16 cellular contexts compared by ENCODE assay signal in genomic region chr14:66422019-66422946, GRCh38.
DNase-seq lines count a peak whose midpoint lies in the region; ATAC-seq, FAIRE-seq and TF ChIP-seq lines count a peak whose summit lies in the region.
"Had no signal": no experiment of that assay in that cellular context is flagged by ENCODE, and none has a peak within 500 bp of the region (broad histone marks: within the 10 kb centered on the region; RNA-seq: fewer than 3 reads in every experiment).

No MANE protein-coding gene starts in this region.

- no peak overlapping the region for H2BK5ac ChIP-seq in mesendoderm (ENCODE audit: low read length)

- H3K4me3 Mint-ChIP-seq in progenitor cell of endocrine pancreas (ENCODE audit: low read depth) = no peak overlapping the region
- H3K4me3 Mint-ChIP-seq in activated T-cell treated with anti-CD3 and anti-CD28 coated beads, Interleukin-2, amount 50 U/mL, for 4 hours = no peak overlapping the region
- H3K4me3 Mint-ChIP-seq: CD14-positive monocyte; CD4-positive, alpha-beta memory T cell had no signal

- H3K9me3 ChIP-seq in body of pancreas (no peaks in the 10 kb centered on the region), small intestine (ENCODE audit: control insufficient read depth, low read depth) (no peaks in the 10 kb centered on the region)
- H3K9me3 ChIP-seq: BLaER1, HAP-1 had no signal

- DNase-seq in body of pancreas = no peak
- no peak for DNase-seq in left lobe of liver (ENCODE audit: low spot score)
- DNase-seq in mesendoderm = peak; percentile 6
- DNase-seq in small intestine = peak; percentile 12
- no peak for DNase-seq in NK-92 (lab: John Stamatoyannopoulos, UW; ENCODE audit: unreplicated experiment)
- no peak for DNase-seq in progenitor cell of endocrine pancreas (ENCODE audit: low spot score, unreplicated experiment)
- no peak for DNase-seq in activated T-cell treated with anti-CD3 and anti-CD28 coated beads, Interleukin-2, amount 50 U/mL, for 4 hours
- DNase-seq: 8988T; Calu3; CD4-positive, alpha-beta memory T cell; DMS79 treated with DMSO at 0.1 percent for 48 hours; GF-D8; IMR-90 had no signal

- TF ChIP-seq CTCF in body of pancreas (IDR thresholded peaks at IDR 0.05) = no peak
- no peak for TF ChIP-seq CTCF in progenitor cell of endocrine pancreas (IDR thresholded peaks at IDR 0.05; ENCODE audit: unreplicated experiment)

- TF ChIP-seq POLR2A in body of pancreas (IDR thresholded peaks at IDR 0.05) = no peak

- H3K4me3 ChIP-seq in body of pancreas (no peak overlapping the region), mesendoderm (ENCODE audit: low read length) (no peak overlapping the region), small intestine (ENCODE audit: low read depth in 1 of 2, low read length in 2 of 2) (no peak overlapping the region)
- H3K4me3 ChIP-seq: BLaER1, HAP-1 had no signal

- H2BK15ac ChIP-seq in mesendoderm (replicated peaks; ENCODE audit: low read depth) = no peak overlapping the region

- H3K27ac ChIP-seq in body of pancreas (peak overlapping the region in 1 of 4 donors; percentile 27), mesendoderm (ENCODE audit: low read depth, low read length) (no peak overlapping the region), small intestine (ENCODE audit: low read depth in 1 of 2, low read length in 1 of 2) (no peak overlapping the region)
- H3K27ac ChIP-seq: BLaER1 had no signal

- no peak overlapping the region for H3K56ac ChIP-seq in mesendoderm (ENCODE audit: low read length)

- H3K23ac ChIP-seq in mesendoderm (ENCODE audit: low read length) = no peak overlapping the region

- no peak overlapping the region for H2AK5ac ChIP-seq in mesendoderm (ENCODE audit: low read length)

- H3K79me1 ChIP-seq in mesendoderm (ENCODE audit: low read length) = no peaks in the 10 kb centered on the region

- H3K9me3 Mint-ChIP-seq in progenitor cell of endocrine pancreas (ENCODE audit: low read depth) = peaks cover under 1% of the 10 kb centered on the region
- H3K9me3 Mint-ChIP-seq in activated T-cell treated with anti-CD3 and anti-CD28 coated beads, Interleukin-2, amount 50 U/mL, for 4 hours = no peaks in the 10 kb centered on the region

- intact Hi-C loops in body of pancreas (cut with DNase I) = no loop called here

- no peak overlapping the region for H2BK120ac ChIP-seq in mesendoderm (ENCODE audit: low read depth, low read length)

- no peaks in the 10 kb centered on the region for H3K4me1 Mint-ChIP-seq in progenitor cell of endocrine pancreas (ENCODE audit: low read depth)
- H3K4me1 Mint-ChIP-seq in activated T-cell treated with anti-CD3 and anti-CD28 coated beads, Interleukin-2, amount 50 U/mL, for 4 hours (ENCODE audit: low read depth) = no peaks in the 10 kb centered on the region
- H3K4me1 Mint-ChIP-seq: CD14-positive monocyte; CD4-positive, alpha-beta memory T cell had no signal

- H3K79me2 ChIP-seq in mesendoderm (ENCODE audit: control insufficient read depth, insufficient read depth, low read length) = no peaks in the 10 kb centered on the region

- H3K18ac ChIP-seq in mesendoderm (ENCODE audit: low read length) = no peak overlapping the region

- H4K8ac ChIP-seq in mesendoderm (ENCODE audit: low read depth, low read length) = no peak overlapping the region

- no peak overlapping the region for H3K27ac Mint-ChIP-seq in progenitor cell of endocrine pancreas
- H3K27ac Mint-ChIP-seq: CD14-positive monocyte; CD4-positive, alpha-beta memory T cell had no signal

- 26 to 41% methylated on average over 6 of the region's 6 CpGs for WGBS in body of pancreas, 2 donors
- no CpG with 5 or more reads among the region's 6 CpGs for WGBS in mesendoderm (ENCODE audit: extremely low coverage, insufficient coverage, low lambda C conversion rate)
- 60 to 74% (median 65%) methylated on average over 6 of the region's 6 CpGs for WGBS in small intestine, 3 donors

- H3K4ac ChIP-seq in mesendoderm (ENCODE audit: low read depth, low read length) = no peak overlapping the region

- H3K36me3 ChIP-seq in body of pancreas (replicated peaks in 1 of 2; ENCODE audit: insufficient read depth in 1 of 2, low read depth in 2 of 2) = no peaks in the 10 kb centered on the region
- H3K36me3 ChIP-seq in mesendoderm (ENCODE audit: control insufficient read depth, insufficient read depth, low read length) = no peaks in the 10 kb centered on the region
- no peaks in the 10 kb centered on the region for H3K36me3 ChIP-seq in small intestine (ENCODE audit: control insufficient read depth in 2 of 2, insufficient read depth in 2 of 2, low read length in 2 of 2)
- H3K36me3 ChIP-seq: BLaER1, HAP-1 had no signal

- H3K9ac ChIP-seq in mesendoderm (ENCODE audit: low read length) = no peak overlapping the region
- H3K9ac ChIP-seq: BLaER1 had no signal

- peaks cover 18% of the 10 kb centered on the region for H3K4me1 ChIP-seq in body of pancreas
- peaks cover 3% of the 10 kb centered on the region for H3K4me1 ChIP-seq in mesendoderm (ENCODE audit: control insufficient read depth, low read depth, low read length)
- H3K4me1 ChIP-seq in small intestine (ENCODE audit: control insufficient read depth in 2 of 2, insufficient read depth in 1 of 2, low read depth in 1 of 2, low read length in 1 of 2) = no peaks in the 10 kb centered on the region
- H3K4me1 ChIP-seq: BLaER1 had no signal

- ATAC-seq in body of pancreas = peak; percentile 53
- ATAC-seq in left lobe of liver = peak; percentile 74
- ATAC-seq in activated T-cell treated with anti-CD3 and anti-CD28 coated beads, Interleukin-2, amount 50 U/mL, for 4 hours = no peak

- H3K27me3 Mint-ChIP-seq in progenitor cell of endocrine pancreas = no peaks in the 10 kb centered on the region
- no peaks in the 10 kb centered on the region for H3K27me3 Mint-ChIP-seq in activated T-cell treated with anti-CD3 and anti-CD28 coated beads, Interleukin-2, amount 50 U/mL, for 4 hours (ENCODE audit: low read depth)
- H3K27me3 Mint-ChIP-seq: CD4-positive, alpha-beta memory T cell had no signal

- H3K27me3 ChIP-seq in body of pancreas (no peaks in the 10 kb centered on the region), mesendoderm (ENCODE audit: insufficient read depth, low read length, poor library complexity) (no peaks in the 10 kb centered on the region), small intestine (ENCODE audit: control insufficient read depth in 2 of 2, insufficient read depth in 2 of 2, low read length in 2 of 2) (no peaks in the 10 kb centered on the region)
- H3K27me3 ChIP-seq: BLaER1 had no signal

- no peak for FAIRE-seq in small intestine (lab: Jason Lieb, UNC)

- H3K4me2 ChIP-seq in mesendoderm (ENCODE audit: low read length) = no peak overlapping the region
- H3K4me2 ChIP-seq: BLaER1 had no signal

- H4K5ac ChIP-seq in mesendoderm (ENCODE audit: low read length) = no peak overlapping the region

- no peaks in the 10 kb centered on the region for H3K36me3 Mint-ChIP-seq in progenitor cell of endocrine pancreas (ENCODE audit: insufficient read depth)
- peaks cover 2% of the 10 kb centered on the region for H3K36me3 Mint-ChIP-seq in activated T-cell treated with anti-CD3 and anti-CD28 coated beads, Interleukin-2, amount 50 U/mL, for 4 hours (ENCODE audit: insufficient read depth)
- H3K36me3 Mint-ChIP-seq: CD14-positive monocyte; CD4-positive, alpha-beta memory T cell had no signal

Comparison
In these comparisons a context has a peak if more than half of its experiments do, and no peak if none do; other contexts are left out.
1. ATAC-seq: peak in body of pancreas (single experiment) and left lobe of liver (single experiment); none in activated T-cell treated with anti-CD3 and anti-CD28 coated beads, Interleukin-2, amount 50 U/mL, for 4 hours (0 of 2).
2. DNase-seq: peak in mesendoderm (single experiment) and small intestine (single experiment); none in body of pancreas (0 of 4), left lobe of liver (single experiment), NK-92 (single experiment), progenitor cell of endocrine pancreas (single experiment) and activated T-cell treated with anti-CD3 and anti-CD28 coated beads, Interleukin-2, amount 50 U/mL, for 4 hours (single experiment).